In genomic region chr2:225013432-225014048, GRCh38 we compare ENCODE assay signal across 14 cellular contexts. TPM values are rescaled to one million over a fixed set of nuclear protein-coding genes. Genes with fewer than 3 reads are reported as not detected.
A peak's percentile ranks its signal among the peaks of the same experiment; 100 is the strongest.
DNase-seq lines count a peak whose midpoint lies in the region; ATAC-seq, FAIRE-seq and TF ChIP-seq lines count a peak whose summit lies in the region.
"Had no signal": no experiment of that assay in that cellular context is flagged by ENCODE, and none has a peak within 500 bp of the region (broad histone marks: within the 10 kb centered on the region; RNA-seq: fewer than 3 reads in every experiment).

No MANE protein-coding gene starts in this region.

- TF ChIP-seq CTCF in A549 (IDR thresholded peaks at IDR 0.05) (no peak), lung (IDR thresholded peaks at IDR 0.05; ENCODE audit: control extremely low read depth, extremely low read depth) (no peak), PC-9 (conservative IDR thresholded peaks at IDR 0.05) (no peak)

- no peak for TF ChIP-seq EP300 in A549 (IDR thresholded peaks at IDR 0.05)

- peaks cover 12% of the 10 kb centered on the region for H3K36me3 Mint-ChIP-seq in activated T-helper 1 cell treated with anti-CD3 and anti-CD28 coated beads, Interleukin-12 subunit alpha, Interleukin-12 subunit beta, Interleukin-2, Interleukin-4 antibody, amounts not matched to agents 30 ng/mL and 10 ng/mL and 1 ng/mL, durations not matched to agents 14 hours and 24 hours and 36 hours (ENCODE audit: low read depth)

- H3K27ac ChIP-seq in A549 (peak overlapping the region; percentile 72 to 92), lung (ENCODE audit: low read depth in 1 of 2, low read length in 1 of 2) (no peak overlapping the region), PC-9 (no peak overlapping the region)
- H3K27ac ChIP-seq: coronary artery, KMS-11, psoas muscle, SK-N-MC had no signal

- H3K36me3 ChIP-seq in lung (ENCODE audit: control insufficient read depth in 2 of 2, insufficient read depth in 2 of 2, low read length in 2 of 2) (no peaks in the 10 kb centered on the region), PC-9 (ENCODE audit: low read depth) (no peaks in the 10 kb centered on the region)
- H3K36me3 ChIP-seq: BE2C had no signal

- no peaks in the 10 kb centered on the region for H3K9me3 Mint-ChIP-seq in activated T-helper 1 cell treated with anti-CD3 and anti-CD28 coated beads, Interleukin-12 subunit alpha, Interleukin-12 subunit beta, Interleukin-2, Interleukin-4 antibody, amounts not matched to agents 30 ng/mL and 10 ng/mL and 1 ng/mL, durations not matched to agents 14 hours and 24 hours and 36 hours

- H3K9me2 ChIP-seq in PC-9 (ENCODE audit: insufficient read depth) = no peaks in the 10 kb centered on the region

- 50% methylated on average over 2 of the region's 2 CpGs for WGBS in A549 (ENCODE audit: missing lambda C conversion rate)
- WGBS in lung, 2 donors = 63 to 84% methylated on average over 2 of the region's 2 CpGs

- FAIRE-seq in A549 (lab: Jason Lieb, UNC) = no peak

- DNase-seq in A549 (ENCODE audit: low read depth in 1 of 2, low spot score in 1 of 2) = peak in 1 of 2 experiments; percentile 22
- DNase-seq in activated T-helper 1 cell treated with anti-CD3 and anti-CD28 coated beads, Interleukin-12 subunit alpha, Interleukin-12 subunit beta, Interleukin-2, Interleukin-4 antibody, amounts not matched to agents 30 ng/mL and 10 ng/mL and 1 ng/mL, durations not matched to agents 14 hours and 24 hours and 36 hours (ENCODE audit: low spot score) = no peak
- peak; percentile 53 for DNase-seq in lung (ENCODE audit: low spot score)
- DNase-seq in PC-9 = no peak
- DNase-seq in NCI-H524 treated with DMSO at 0.1 percent for 48 hours (lab: John Stamatoyannopoulos, UW) = no peak
- DNase-seq in Kasumi-1 (lab: John Stamatoyannopoulos, UW) = no peak
- no peak for DNase-seq in NCI-H446 treated with DMSO at 0.1 percent for 48 hours (lab: John Stamatoyannopoulos, UW)
- DNase-seq: BE2C, NCI-H1694 treated with DMSO at 0.1 percent for 48 hours, psoas muscle had no signal

- H3K4me1 Mint-ChIP-seq in activated T-helper 1 cell treated with anti-CD3 and anti-CD28 coated beads, Interleukin-12 subunit alpha, Interleukin-12 subunit beta, Interleukin-2, Interleukin-4 antibody, amounts not matched to agents 30 ng/mL and 10 ng/mL and 1 ng/mL, durations not matched to agents 14 hours and 24 hours and 36 hours (ENCODE audit: low read depth) = peaks cover 65% of the 10 kb centered on the region

- H3K27me3 Mint-ChIP-seq in activated T-helper 1 cell treated with anti-CD3 and anti-CD28 coated beads, Interleukin-12 subunit alpha, Interleukin-12 subunit beta, Interleukin-2, Interleukin-4 antibody, amounts not matched to agents 30 ng/mL and 10 ng/mL and 1 ng/mL, durations not matched to agents 14 hours and 24 hours and 36 hours (ENCODE audit: insufficient read depth) = no peaks in the 10 kb centered on the region

- CTCF ChIA-PET in A549 (lab: Yijun Ruan, JAX) (interaction anchor here (1.1 to 1.5 kb wide), 2 partner anchors 12 to 25 kb away, joined by 3 read pairs; no protein-coding TSS in a partner anchor), PC-9 (lab: Charles Lee) (no interaction called here)

- no peak for TF ChIP-seq RAD21 in A549 (conservative IDR thresholded peaks at IDR 0.05 in 1 of 2, IDR thresholded peaks at IDR 0.05 in 1 of 2)

- peak overlapping the region; percentile 66 for H3K4me2 ChIP-seq in A549
- no peak overlapping the region for H3K4me2 ChIP-seq in PC-9
- H3K4me2 ChIP-seq: KMS-11 had no signal

- POLR2A ChIA-PET in A549 (lab: Yijun Ruan, JAX) = no interaction called here
- POLR2A ChIA-PET in PC-9 (lab: Charles Lee; ENCODE audit: unreplicated experiment) = interaction anchor here (0.5 to 0.6 kb wide), 2 partner anchors 142 to 626 kb away, joined by 3 to 11 read pairs; no protein-coding TSS in a partner anchor

- H3F3A ChIP-seq in PC-9 (ENCODE audit: insufficient read depth, low read depth) = no peaks in the 10 kb centered on the region

- no TSS peak for BruUV-seq in PC-9 (replicated peaks; lab: Mats Ljungman, UMichigan)

- no peak overlapping the region for H3K4me3 Mint-ChIP-seq in activated T-helper 1 cell treated with anti-CD3 and anti-CD28 coated beads, Interleukin-12 subunit alpha, Interleukin-12 subunit beta, Interleukin-2, Interleukin-4 antibody, amounts not matched to agents 30 ng/mL and 10 ng/mL and 1 ng/mL, durations not matched to agents 14 hours and 24 hours and 36 hours

- intact Hi-C loops in activated T-helper 1 cell treated with anti-CD3 and anti-CD28 coated beads, Interleukin-12 subunit alpha, Interleukin-12 subunit beta, Interleukin-2, Interleukin-4 antibody, amounts not matched to agents 30 ng/mL and 10 ng/mL and 1 ng/mL, durations not matched to agents 14 hours and 24 hours and 36 hours (cut with micrococcal nuclease) = no loop called here
- intact Hi-C loops in PC-9 (cut with micrococcal nuclease; ENCODE audit: unreplicated experiment) = loop anchor here (5.0 kb wide), 2 partner anchors 89 to 109 kb away; no protein-coding TSS in a partner anchor

- H3K4me3 ChIP-seq in A549 = no peak overlapping the region
- no peak overlapping the region for H3K4me3 ChIP-seq in lung
- no peak overlapping the region for H3K4me3 ChIP-seq in PC-9
- H3K4me3 ChIP-seq: coronary artery, psoas muscle, SK-N-MC had no signal

- TF ChIP-seq POLR2A in A549 (IDR thresholded peaks at IDR 0.05; ENCODE audit: low read length) = no peak

- no peaks in the 10 kb centered on the region for H3K79me2 ChIP-seq in PC-9 (ENCODE audit: low read depth)

- no peaks in the 10 kb centered on the region for H3K27me3 ChIP-seq in lung (ENCODE audit: control insufficient read depth, insufficient read depth)
- no peaks in the 10 kb centered on the region for H3K27me3 ChIP-seq in PC-9 (ENCODE audit: insufficient read depth, low read depth)
- H3K27me3 ChIP-seq: BE2C had no signal

- H3K9me3 ChIP-seq in A549 (no peaks in the 10 kb centered on the region), lung (ENCODE audit: control insufficient read depth in 2 of 2, insufficient read depth in 1 of 2, low read length in 1 of 2) (no peaks in the 10 kb centered on the region), PC-9 (ENCODE audit: insufficient read depth, low read depth) (no peaks in the 10 kb centered on the region)
- H3K9me3 ChIP-seq: BE2C, psoas muscle had no signal

- peaks cover 96% of the 10 kb centered on the region for H3K4me1 ChIP-seq in A549
- no peaks in the 10 kb centered on the region for H3K4me1 ChIP-seq in lung (ENCODE audit: control insufficient read depth in 2 of 2, insufficient read depth in 2 of 2, low read length in 2 of 2)
- peaks cover 14% of the 10 kb centered on the region for H3K4me1 ChIP-seq in PC-9 (replicated peaks; ENCODE audit: insufficient read depth)
- H3K4me1 ChIP-seq: psoas muscle had no signal

- H2AFZ ChIP-seq in PC-9 = no peak overlapping the region

- peak in 1 of 2 experiments; percentile 25; a peak in 3 of 6 replicates for ATAC-seq in A549
- peak; percentile 26 for ATAC-seq in GM18511 (IDR thresholded peaks at IDR 0.05; ENCODE audit: unreplicated experiment)
- ATAC-seq in lung (ENCODE audit: insufficient read depth, low FRiP score) = peak; percentile 72
- ATAC-seq: psoas muscle had no signal

- peak overlapping the region; percentile 52 for H3K27ac Mint-ChIP-seq in activated T-helper 1 cell treated with anti-CD3 and anti-CD28 coated beads, Interleukin-12 subunit alpha, Interleukin-12 subunit beta, Interleukin-2, Interleukin-4 antibody, amounts not matched to agents 30 ng/mL and 10 ng/mL and 1 ng/mL, durations not matched to agents 14 hours and 24 hours and 36 hours

- no peaks in the 10 kb centered on the region for H4K20me1 ChIP-seq in PC-9 (ENCODE audit: insufficient read depth)

TF ChIP-seq in A549, 52 proteins besides CTCF, POLR2A, EP300 and RAD21:
- TF ChIP-seq EHF (CRISPR knock-in tag; IDR thresholded peaks at IDR 0.05) = no peak
- no peak for TF ChIP-seq MAZ (IDR thresholded peaks at IDR 0.05; ENCODE audit: borderline replicate concordance, low read depth, low read length)
- TF ChIP-seq HOXA7 (CRISPR knock-in tag; IDR thresholded peaks at IDR 0.05) = no peak
- TF ChIP-seq RNF2 (IDR thresholded peaks at IDR 0.05; ENCODE audit: borderline replicate concordance, low read depth) = no peak
- TF ChIP-seq CBX2 (IDR thresholded peaks at IDR 0.05; ENCODE audit: borderline replicate concordance, low read depth) = no peak
- TF ChIP-seq E2F6 (IDR thresholded peaks at IDR 0.05; ENCODE audit: borderline replicate concordance, low read depth) = no peak
- no peak for TF ChIP-seq PBX3 (IDR thresholded peaks at IDR 0.05)
- no peak for TF ChIP-seq TFCP2L1 (CRISPR knock-in tag; IDR thresholded peaks at IDR 0.05)

RNA-seq across cellular contexts. Expression of gene DOCK10, which starts 28.7 kb away (rescaled TPM):
- 45.3 and 59.2 TPM in 2 replicates for polyA plus RNA-seq in A549 (2011; rRNA removed)
- 41.5 and 42.4 TPM in 2 replicates for polyA plus RNA-seq in A549 (2012; cell fraction: cytosol; rRNA removed)
- polyA plus RNA-seq in A549 (2012; cell fraction: nucleus; rRNA removed) = 43.6 and 75.5 TPM in 2 replicates
- 35.6 to 43.0 TPM (median 42.2 TPM) in 3 replicates for polyA plus RNA-seq in A549 (2017; fragmentation: RNase III; extraction: RNeasy Plus Mini Kit Qiagen cat#74134 plus additional on column Dnase treatment)
- polyA minus RNA-seq in A549 (2011; rRNA and poly(A)+ RNA removed) = 89.1 and 90.9 TPM in 2 replicates
- 144 and 159 TPM in 2 replicates for total RNA-seq in activated T-helper 1 cell treated with anti-CD3 and anti-CD28 coated beads, Interleukin-12 subunit alpha, Interleukin-12 subunit beta, Interleukin-2, Interleukin-4 antibody, amounts not matched to agents 30 ng/mL and 10 ng/mL and 1 ng/mL, durations not matched to agents 14 hours and 24 hours and 36 hours
- total RNA-seq in lung = 10 to 100 TPM; 28.1 to 39.8 TPM
- polyA plus RNA-seq in lung = 1 to 10 TPM; 3.1 to 7.8 TPM
- total RNA-seq in PC-9 (2021) = 28.9 and 33.6 TPM in 2 replicates

Comparison
In these comparisons a context has a peak if more than half of its experiments do, and no peak if none do; other contexts are left out.
1. H3K27ac ChIP-seq: peak in A549 (2 of 2); none in lung (0 of 2) and PC-9 (single experiment).